ENCODE assay signal across 14 cellular contexts in genomic region chr5:60208681-60209080, GRCh38.
"Had no signal": no experiment of that assay in that cellular context is flagged by ENCODE, and none has a peak within 500 bp of the region (broad histone marks: within the 10 kb centered on the region; RNA-seq: fewer than 3 reads in every experiment).

No MANE protein-coding gene starts in this region.

- H3K27me3 ChIP-seq: heart right ventricle, spleen, tibial nerve had no signal

- H3K27ac ChIP-seq: heart right ventricle, spleen, tibial nerve had no signal

- H3K4me1 ChIP-seq: tibial nerve had no signal

- H3K36me3 ChIP-seq: heart right ventricle, spleen, tibial nerve had no signal

- DNase-seq: erythroblast; heart right ventricle; islet precursor cell; mammary epithelial cell; mucosa of descending colon; naive thymus-derived CD8-positive, alpha-beta T cell; spleen; stimulated activated CD4-positive, alpha-beta T cell treated with anti-CD3 and anti-CD28 coated beads, Interleukin-15, amount 100 ng/mL, for 24 hours; stimulated activated CD4-positive, alpha-beta T cell treated with anti-CD3 and anti-CD28 coated beads, Interleukin-1b, Interleukin-23, amount 100 ng/mL, for 48 hours; stimulated activated CD4-positive, alpha-beta T cell treated with anti-CD3 and anti-CD28 coated beads, Interleukin-4, amount 100 ng/mL, for 24 hours had no signal

- ATAC-seq: heart right ventricle; left lobe of liver; mucosa of descending colon; naive thymus-derived CD8-positive, alpha-beta T cell; sciatic nerve; stimulated activated memory B cell treated with anti-CD40 and anti-IgM and Interleukin-4, amounts not matched to agents 10 μg/mL and 1 μg/mL and 100 μg/mL, for 72 hours had no signal

- H3K4me3 ChIP-seq: heart right ventricle, mucosa of descending colon, spleen, tibial nerve had no signal
